In genomic region chr5:131795879-131796792, GRCh38 we compare ENCODE assay signal across 8 cellular contexts. TPM values are rescaled to one million over a fixed set of nuclear protein-coding genes. Genes with fewer than 3 reads are reported as not detected.
DNase-seq lines count a peak whose midpoint lies in the region; ATAC-seq, FAIRE-seq and TF ChIP-seq lines count a peak whose summit lies in the region.

No MANE protein-coding gene starts in this region.

- H3K4me1 Mint-ChIP-seq in activated naive CD4-positive, alpha-beta T cell treated with anti-CD3 and anti-CD28 coated beads, Interleukin-2, amount 50 U/mL, for 24 hours: peaks cover 47% of the 10 kb centered on the region

- H3K4me2 ChIP-seq in A549: peak overlapping the region; percentile 94

- H3K9me3 Mint-ChIP-seq in activated naive CD4-positive, alpha-beta T cell treated with anti-CD3 and anti-CD28 coated beads, Interleukin-2, amount 50 U/mL, for 24 hours: no peaks in the 10 kb centered on the region

- no peak for FAIRE-seq in A549 (lab: Jason Lieb, UNC)

- TF ChIP-seq EP300 in A549 (IDR thresholded peaks at IDR 0.05): no peak
- TF ChIP-seq EP300 in transverse colon (IDR thresholded peaks at IDR 0.05; ENCODE audit: low read depth): no peak

- no peaks in the 10 kb centered on the region for H3K27me3 Mint-ChIP-seq in activated naive CD4-positive, alpha-beta T cell treated with anti-CD3 and anti-CD28 coated beads, Interleukin-2, amount 50 U/mL, for 24 hours

- TF ChIP-seq RAD21 in A549 (conservative IDR thresholded peaks at IDR 0.05 in 1 of 2, IDR thresholded peaks at IDR 0.05 in 1 of 2): no peak; a peak in 1 of 5 replicates

- CTCF ChIA-PET in A549 (lab: Yijun Ruan, JAX): interaction anchor here (0.9 to 1.2 kb wide), 2 partner anchors 207 to 210 kb away, joined by 3 read pairs; no protein-coding TSS in a partner anchor

- peaks cover 3% of the 10 kb centered on the region for H3K36me3 Mint-ChIP-seq in activated naive CD4-positive, alpha-beta T cell treated with anti-CD3 and anti-CD28 coated beads, Interleukin-2, amount 50 U/mL, for 24 hours

- H3K4me3 ChIP-seq in A549 (peak overlapping the region; percentile 76), NT2/D1 (ENCODE audit: insufficient read length, low read depth) (peak overlapping the region; percentile 75), transverse colon (peak overlapping the region; percentile 83 to 96 (median 90))

- no peaks in the 10 kb centered on the region for H3K36me3 ChIP-seq in NT2/D1 (ENCODE audit: insufficient read depth, insufficient read length, low read length)
- no peaks in the 10 kb centered on the region for H3K36me3 ChIP-seq in transverse colon

- H3K27me3 ChIP-seq in NT2/D1 (ENCODE audit: insufficient read depth, insufficient read length) (peaks cover 5% of the 10 kb centered on the region), transverse colon (no peaks in the 10 kb centered on the region)

- DNase-seq in A549 (ENCODE audit: low read depth in 1 of 2, low spot score in 1 of 2) (peak; percentile 32 to 39), NT2/D1 (ENCODE audit: low read depth, low spot score) (no peak), globus pallidus (ENCODE audit: low spot score) (peak; percentile 73), nucleus accumbens (lab: John Stamatoyannopoulos, UW) (peak in 52 of 56 donors; percentile 14 to 80 (median 65)), transverse colon (peak; percentile 70)

- H3K27ac ChIP-seq in A549 (peak overlapping the region; percentile 90 to 97), transverse colon (peak overlapping the region; percentile 98 to 99 (median 98))

- H3K9me3 ChIP-seq in A549 (no peaks in the 10 kb centered on the region), NT2/D1 (ENCODE audit: insufficient read depth, low read length) (no peaks in the 10 kb centered on the region), transverse colon (no peaks in the 10 kb centered on the region)

- peak overlapping the region; percentile 92 for H3K4me3 Mint-ChIP-seq in activated naive CD4-positive, alpha-beta T cell treated with anti-CD3 and anti-CD28 coated beads, Interleukin-2, amount 50 U/mL, for 24 hours

- WGBS in A549 (ENCODE audit: missing lambda C conversion rate): 4% methylated on average over 40 of the region's 56 CpGs
- WGBS in transverse colon (ENCODE audit: low coverage in 1 of 2), 2 donors: 2 to 5% methylated on average over 5 to 53 of the region's 56 CpGs

- TF ChIP-seq CTCF in A549 (IDR thresholded peaks at IDR 0.05) (no peak), transverse colon (IDR thresholded peaks at IDR 0.05) (no peak)

- TF ChIP-seq POLR2A in A549 (IDR thresholded peaks at IDR 0.05; ENCODE audit: low read length) (no peak), transverse colon (IDR thresholded peaks at IDR 0.05) (no peak)

- POLR2A ChIA-PET in A549 (lab: Yijun Ruan, JAX): interaction anchor here (0.9 to 2.3 kb wide), 6 partner anchors 8 to 212 kb away, joined by 3 to 11 read pairs (median 4); partner anchors contain the start of gene RAPGEF6

- H3K27ac Mint-ChIP-seq in activated naive CD4-positive, alpha-beta T cell treated with anti-CD3 and anti-CD28 coated beads, Interleukin-2, amount 50 U/mL, for 24 hours: peak overlapping the region; percentile 86

- ATAC-seq in A549: peak; percentile 60 to 63
- ATAC-seq in GM18502 (IDR thresholded peaks at IDR 0.05; ENCODE audit: poor library complexity, unreplicated experiment): peak; percentile 11
- peak; percentile 20 for ATAC-seq in HG02970 (IDR thresholded peaks at IDR 0.05; ENCODE audit: low FRiP score, unreplicated experiment)

- H3K4me1 ChIP-seq in A549 (peaks cover 18% of the 10 kb centered on the region), NT2/D1 (ENCODE audit: insufficient read depth, insufficient read length) (no peaks in the 10 kb centered on the region), transverse colon (peaks cover 15 to 44% (median 19%) of the 10 kb centered on the region in 4 donors)

- in situ Hi-C loops in transverse colon (cut with MboI; ENCODE audit: low pct_ligation_motif_present in 1 of 4, low pct_unique_long_range_greater_than_20kb in 1 of 4, low sequenced_read_pairs in 3 of 4): loop anchor here in 2 of 4 donors (10.0 kb wide), 1 partner anchor 161 kb away; the partner anchor contains the start of gene RAPGEF6 (in 2 of the 2)

- intact Hi-C loops in transverse colon (cut with DNase I; ENCODE audit: low total_unique reads): no loop called here

- H3K9ac ChIP-seq in NT2/D1 (ENCODE audit: insufficient read length, low read depth): peak overlapping the region; percentile 87

TF ChIP-seq in A549, 52 proteins besides CTCF, POLR2A, EP300 and RAD21:
- TF ChIP-seq NPAS2 (CRISPR knock-in tag; IDR thresholded peaks at IDR 0.05; ENCODE audit: borderline replicate concordance): no peak
- no peak for TF ChIP-seq PHF8 (IDR thresholded peaks at IDR 0.05; ENCODE audit: borderline replicate concordance, low read depth)
- TF ChIP-seq FOSL2 (IDR thresholded peaks at IDR 0.05): no peak
- no peak for TF ChIP-seq FOSL2 (CRISPR knock-in tag; IDR thresholded peaks at IDR 0.05)
- no peak for TF ChIP-seq HEYL (CRISPR knock-in tag; IDR thresholded peaks at IDR 0.05)
- TF ChIP-seq HOXB5 (CRISPR knock-in tag; IDR thresholded peaks at IDR 0.05): no peak
- TF ChIP-seq NFE2L2 (conservative IDR thresholded peaks at IDR 0.05; ENCODE audit: low read length): no peak
- no peak for TF ChIP-seq EHF (CRISPR knock-in tag; IDR thresholded peaks at IDR 0.05)
- no peak for TF ChIP-seq ZC3H11A (IDR thresholded peaks at IDR 0.05)
- no peak for TF ChIP-seq TFCP2L1 (CRISPR knock-in tag; IDR thresholded peaks at IDR 0.05)
- TF ChIP-seq CBX8 (IDR thresholded peaks at IDR 0.05): no peak
- TF ChIP-seq HDAC2 (IDR thresholded peaks at IDR 0.05): no peak
- TF ChIP-seq BCL3 (IDR thresholded peaks at IDR 0.05): no peak
- no peak for TF ChIP-seq ATOH8 (CRISPR knock-in tag; IDR thresholded peaks at IDR 0.05; ENCODE audit: low read depth)
- TF ChIP-seq JUNB (IDR thresholded peaks at IDR 0.05): no peak
- TF ChIP-seq JUN (IDR thresholded peaks at IDR 0.05): no peak
- TF ChIP-seq GATA3 (IDR thresholded peaks at IDR 0.05; ENCODE audit: borderline replicate concordance): no peak
- TF ChIP-seq MAZ (IDR thresholded peaks at IDR 0.05; ENCODE audit: borderline replicate concordance, low read depth, low read length): no peak
- no peak for TF ChIP-seq RFX5 (IDR thresholded peaks at IDR 0.05)

RNA-seq across cellular contexts. Expression of gene FNIP1, which starts 0.7 kb away (rescaled TPM):
- polyA plus RNA-seq in A549 (2011; rRNA removed) (9.6 and 10.2 TPM in 2 replicates), A549 (2017; fragmentation: RNase III; extraction: RNeasy Plus Mini Kit Qiagen cat#74134 plus additional on column Dnase treatment) (5.7 to 7.5 TPM (median 6.7 TPM) in 3 replicates)
- polyA plus RNA-seq in A549 (2012; cell fraction: cytosol; rRNA removed): 2.5 TPM in 2 replicates
- polyA plus RNA-seq in A549 (2012; cell fraction: nucleus; rRNA removed): 5.1 and 7.1 TPM in 2 replicates
- 13.9 and 14.2 TPM in 2 replicates for polyA minus RNA-seq in A549 (2011; rRNA and poly(A)+ RNA removed)
- 10 to 100 TPM; 24.3 to 54.9 (median 40.8) TPM for total RNA-seq in transverse colon

Comparison
In these comparisons a context has a peak if more than half of its experiments do, and no peak if none do; other contexts are left out.
1. ATAC-seq: peak in every context shown above with its lines; median percentile 62 in A549; 20 in HG02970; 11 in GM18502.